8 cellular contexts compared by ENCODE assay signal in genomic region chrX:72126539-72127140, GRCh38. TPM values are rescaled to one million over a fixed set of nuclear protein-coding genes. Genes with fewer than 3 reads are reported as not detected.
DNase-seq lines count a peak whose midpoint lies in the region; ATAC-seq and TF ChIP-seq lines count a peak whose summit lies in the region.

No MANE protein-coding gene starts in this region.

- CTCF ChIA-PET in WTC11 (lab: Charles Lee) = interaction anchor here (0.6 to 4.3 kb wide), 9 partner anchors 10 to 123 kb away, joined by 3 to 31 read pairs (median 4); no protein-coding TSS in a partner anchor

- H3K27me3 ChIP-seq in kidney epithelial cell (ENCODE audit: control insufficient read depth, insufficient read depth, low read length) = peaks cover 5% of the 10 kb centered on the region

- no peaks in the 10 kb centered on the region for H3K36me3 ChIP-seq in kidney epithelial cell (ENCODE audit: control insufficient read depth, insufficient read depth, low read length)

- no peaks in the 10 kb centered on the region for H3K9me3 Mint-ChIP-seq in WTC11

- H3K4me1 Mint-ChIP-seq in WTC11 = peaks cover 63% of the 10 kb centered on the region

- peaks cover 11% of the 10 kb centered on the region for H3K36me3 Mint-ChIP-seq in WTC11

- peaks cover 33% of the 10 kb centered on the region for H3K27me3 Mint-ChIP-seq in WTC11 (ENCODE audit: low read depth)

- POLR2A ChIA-PET in WTC11 (lab: Charles Lee) = interaction anchor here (0.5 to 0.7 kb wide), 2 partner anchors 72 to 543 kb away, joined by 3 read pairs; no protein-coding TSS in a partner anchor

- peak; percentile 79 for ATAC-seq in GM18502 (IDR thresholded peaks at IDR 0.05; ENCODE audit: poor library complexity, unreplicated experiment)
- ATAC-seq in HG03025 (IDR thresholded peaks at IDR 0.05; ENCODE audit: low FRiP score, unreplicated experiment) = peak; percentile 64
- ATAC-seq in WTC11 = peak; percentile 65

- H3K4me3 ChIP-seq in cardiac fibroblast (replicated peaks in 1 of 2; ENCODE audit: low read depth in 2 of 2, low read length in 2 of 2) (no peak overlapping the region), kidney epithelial cell (ENCODE audit: low read depth, low read length) (no peak overlapping the region)

- TF ChIP-seq CTCF in WTC11 (IDR thresholded peaks at IDR 0.05) (peak; percentile 63), cardiac fibroblast (IDR thresholded peaks at IDR 0.05; ENCODE audit: low read depth, low read length) (peak; percentile 79), kidney epithelial cell (IDR thresholded peaks at IDR 0.05; ENCODE audit: insufficient read depth, low read length, poor library complexity, severe bottlenecking) (peak; percentile 82)

- DNase-seq in 8988T (peak; percentile 55), NCI-H2227 (lab: John Stamatoyannopoulos, UW; ENCODE audit: unreplicated experiment) (peak; percentile 90), WTC11 (ENCODE audit: low spot score) (peak; percentile 88), cardiac fibroblast (ENCODE audit: low read depth in 2 of 2) (peak; percentile 82 to 95), kidney epithelial cell (ENCODE audit: low read depth) (peak; percentile 37)
- peak; percentile 61 to 85 (median 66) for DNase-seq in stimulated activated CD4-positive, alpha-beta T cell treated with anti-CD3 and anti-CD28 coated beads, Interleukin-1b, Interleukin-23, amount 100 ng/mL, for 24 hours (ENCODE audit: low read depth in 4 of 4, low spot score in 1 of 4)

- no peak overlapping the region for H3K4me3 Mint-ChIP-seq in WTC11

- H3K27ac Mint-ChIP-seq in WTC11 = no peak overlapping the region

TF ChIP-seq in WTC11, 78 proteins besides CTCF, POLR2A, EP300 and RAD21:
- TF ChIP-seq, protein P1, sequence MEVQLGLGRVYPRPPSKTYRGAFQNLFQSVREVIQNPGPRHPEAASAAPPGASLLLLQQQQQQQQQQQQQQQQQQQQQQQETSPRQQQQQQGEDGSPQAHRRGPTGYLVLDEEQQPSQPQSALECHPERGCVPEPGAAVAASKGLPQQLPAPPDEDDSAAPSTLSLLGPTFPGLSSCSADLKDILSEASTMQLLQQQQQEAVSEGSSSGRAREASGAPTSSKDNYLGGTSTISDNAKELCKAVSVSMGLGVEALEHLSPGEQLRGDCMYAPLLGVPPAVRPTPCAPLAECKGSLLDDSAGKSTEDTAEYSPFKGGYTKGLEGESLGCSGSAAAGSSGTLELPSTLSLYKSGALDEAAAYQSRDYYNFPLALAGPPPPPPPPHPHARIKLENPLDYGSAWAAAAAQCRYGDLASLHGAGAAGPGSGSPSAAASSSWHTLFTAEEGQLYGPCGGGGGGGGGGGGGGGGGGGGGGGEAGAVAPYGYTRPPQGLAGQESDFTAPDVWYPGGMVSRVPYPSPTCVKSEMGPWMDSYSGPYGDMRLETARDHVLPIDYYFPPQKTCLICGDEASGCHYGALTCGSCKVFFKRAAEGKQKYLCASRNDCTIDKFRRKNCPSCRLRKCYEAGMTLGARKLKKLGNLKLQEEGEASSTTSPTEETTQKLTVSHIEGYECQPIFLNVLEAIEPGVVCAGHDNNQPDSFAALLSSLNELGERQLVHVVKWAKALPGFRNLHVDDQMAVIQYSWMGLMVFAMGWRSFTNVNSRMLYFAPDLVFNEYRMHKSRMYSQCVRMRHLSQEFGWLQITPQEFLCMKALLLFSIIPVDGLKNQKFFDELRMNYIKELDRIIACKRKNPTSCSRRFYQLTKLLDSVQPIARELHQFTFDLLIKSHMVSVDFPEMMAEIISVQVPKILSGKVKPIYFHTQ (CRISPR knock-in tag; IDR thresholded peaks at IDR 0.05) = no peak
- TF ChIP-seq, protein P2, sequence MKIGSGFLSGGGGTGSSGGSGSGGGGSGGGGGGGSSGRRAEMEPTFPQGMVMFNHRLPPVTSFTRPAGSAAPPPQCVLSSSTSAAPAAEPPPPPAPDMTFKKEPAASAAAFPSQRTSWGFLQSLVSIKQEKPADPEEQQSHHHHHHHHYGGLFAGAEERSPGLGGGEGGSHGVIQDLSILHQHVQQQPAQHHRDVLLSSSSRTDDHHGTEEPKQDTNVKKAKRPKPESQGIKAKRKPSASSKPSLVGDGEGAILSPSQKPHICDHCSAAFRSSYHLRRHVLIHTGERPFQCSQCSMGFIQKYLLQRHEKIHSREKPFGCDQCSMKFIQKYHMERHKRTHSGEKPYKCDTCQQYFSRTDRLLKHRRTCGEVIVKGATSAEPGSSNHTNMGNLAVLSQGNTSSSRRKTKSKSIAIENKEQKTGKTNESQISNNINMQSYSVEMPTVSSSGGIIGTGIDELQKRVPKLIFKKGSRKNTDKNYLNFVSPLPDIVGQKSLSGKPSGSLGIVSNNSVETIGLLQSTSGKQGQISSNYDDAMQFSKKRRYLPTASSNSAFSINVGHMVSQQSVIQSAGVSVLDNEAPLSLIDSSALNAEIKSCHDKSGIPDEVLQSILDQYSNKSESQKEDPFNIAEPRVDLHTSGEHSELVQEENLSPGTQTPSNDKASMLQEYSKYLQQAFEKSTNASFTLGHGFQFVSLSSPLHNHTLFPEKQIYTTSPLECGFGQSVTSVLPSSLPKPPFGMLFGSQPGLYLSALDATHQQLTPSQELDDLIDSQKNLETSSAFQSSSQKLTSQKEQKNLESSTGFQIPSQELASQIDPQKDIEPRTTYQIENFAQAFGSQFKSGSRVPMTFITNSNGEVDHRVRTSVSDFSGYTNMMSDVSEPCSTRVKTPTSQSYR (CRISPR knock-in tag; IDR thresholded peaks at IDR 0.05) = no peak
- TF ChIP-seq RORB (CRISPR knock-in tag; IDR thresholded peaks at IDR 0.05) = no peak
- TF ChIP-seq JAZF1 (CRISPR knock-in tag; IDR thresholded peaks at IDR 0.05) = no peak
- no peak for TF ChIP-seq ZMAT4 (CRISPR knock-in tag; IDR thresholded peaks at IDR 0.05)
- TF ChIP-seq ATF1 (CRISPR knock-in tag; IDR thresholded peaks at IDR 0.05) = no peak
- no peak for TF ChIP-seq TEAD4 (CRISPR knock-in tag; IDR thresholded peaks at IDR 0.05)
- TF ChIP-seq IRF1 (CRISPR knock-in tag; IDR thresholded peaks at IDR 0.05) = no peak
- TF ChIP-seq NR3C1 (CRISPR knock-in tag; conservative IDR thresholded peaks at IDR 0.05; ENCODE audit: low read depth) = no peak

RNA-seq across cellular contexts. Expression of gene RTL5, which starts 5.1 kb away (rescaled TPM):
- total RNA-seq in WTC11 (2021) (0.76 to 1.3 TPM (median 1.0 TPM) in 3 replicates), kidney epithelial cell (2.3 and 2.7 TPM in 2 replicates)

RNA-seq across cellular contexts. Expression of gene PIN4, which starts 54.9 kb away (rescaled TPM):
- total RNA-seq in WTC11 (2021) (8.0 to 9.3 TPM (median 8.8 TPM) in 3 replicates), kidney epithelial cell (7.1 and 9.0 TPM in 2 replicates)

Comparison
In these comparisons a context has a peak if more than half of its experiments do, and no peak if none do; other contexts are left out.
1. DNase-seq: peak in every context shown above with its lines; median percentile 90 in NCI-H2227; 88 in cardiac fibroblast; 88 in WTC11; 66 in stimulated activated CD4-positive, alpha-beta T cell treated with anti-CD3 and anti-CD28 coated beads, Interleukin-1b, Interleukin-23, amount 100 ng/mL, for 24 hours; 55 in 8988T; 37 in kidney epithelial cell.